In the genomic region with DNA sequence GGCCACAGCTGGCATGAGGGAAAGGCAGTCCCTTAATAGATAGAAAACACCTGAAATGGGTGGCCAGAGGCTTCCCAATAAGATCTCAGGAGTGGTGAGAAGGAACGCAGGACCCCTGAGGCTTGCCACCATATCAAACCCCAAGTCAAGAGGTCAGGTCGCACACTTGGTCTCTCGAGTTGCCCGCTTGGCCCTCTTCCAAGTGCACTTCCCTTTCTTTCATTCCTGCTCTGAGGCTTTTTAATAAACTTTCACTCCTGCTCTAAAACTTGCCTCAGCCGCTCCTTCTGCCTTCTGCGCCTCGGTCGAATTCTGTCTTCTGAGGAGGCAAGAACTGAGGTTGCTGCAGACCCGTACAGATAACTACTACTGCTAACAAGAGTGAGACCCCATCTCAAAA, we compare ENCODE assay signal across 18 cellular contexts.
"Had no signal": no experiment of that assay in that cellular context is flagged by ENCODE, and none has a peak within 500 bp of the region (broad histone marks: within the 10 kb centered on the region; RNA-seq: fewer than 3 reads in every experiment).

No MANE protein-coding gene starts in this region.

- ATAC-seq: activated CD8-positive, alpha-beta T cell treated with anti-CD3 and anti-CD28 coated beads, Interleukin-2, amount 10 ng/mL, durations not matched to agents 7 days and 5 days; body of pancreas; heart left ventricle; left colon; sciatic nerve; stimulated activated memory B cell treated with anti-CD40 and anti-IgM and Interleukin-4, amounts not matched to agents 10 μg/mL and 1 μg/mL and 100 μg/mL, for 72 hours had no signal

- DNase-seq: activated CD4-positive, alpha-beta T cell treated with anti-CD3 and anti-CD28 coated beads for 1 hour; activated CD4-positive, alpha-beta T cell treated with anti-CD3 and anti-CD28 coated beads, Interleukin-2, amount 50 U/mL, for 1 hour; activated CD8-positive, alpha-beta T cell treated with anti-CD3 and anti-CD28 coated beads, Interleukin-2, amount 10 ng/mL, durations not matched to agents 7 days and 5 days; activated gamma-delta T cell treated with Interleukin-2 at 50 U/mL for 16 hours; anterior cingulate cortex; cortex of kidney; effector CD4-positive, alpha-beta T cell; mesenchymal stem cell; nucleus accumbens; small intestine; stimulated activated CD4-positive, alpha-beta T cell treated with anti-CD3 and anti-CD28 coated beads, Interleukin-15, amount 100 ng/mL, for 24 hours; T-helper 9 cell; WERI-Rb-1 had no signal
